31 cellular contexts compared by ENCODE assay signal in genomic region chr10:61139230-61139928, GRCh38.
DNase-seq lines count a peak whose midpoint lies in the region; ATAC-seq, FAIRE-seq and TF ChIP-seq lines count a peak whose summit lies in the region.
"Had no signal": no experiment of that assay in that cellular context is flagged by ENCODE, and none has a peak within 500 bp of the region (broad histone marks: within the 10 kb centered on the region; RNA-seq: fewer than 3 reads in every experiment).

No MANE protein-coding gene starts in this region.

- TF ChIP-seq POLR2A in HepG2 (IDR thresholded peaks at IDR 0.05; ENCODE audit: insufficient read depth in 1 of 2, low read depth in 2 of 2, low read length in 2 of 2) = no peak

- H3K27ac ChIP-seq in HEK293 (ENCODE audit: extremely low read depth, low read depth, low read length) (no peak overlapping the region), HepG2 (ENCODE audit: extremely low read length, insufficient read depth, low read length) (no peak overlapping the region)
- H3K27ac ChIP-seq: colonic mucosa, esophagus squamous epithelium, gastrocnemius medialis, hepatocyte, pancreas, right atrium auricular region had no signal

- H3K36me3 ChIP-seq in HEK293 (ENCODE audit: control insufficient read depth in 2 of 2, insufficient read depth in 1 of 2, low read length in 2 of 2) (no peaks in the 10 kb centered on the region), HepG2 (replicated peaks in 1 of 2; ENCODE audit: control insufficient read depth in 1 of 2, insufficient read depth in 2 of 2, low read length in 2 of 2) (no peaks in the 10 kb centered on the region)
- H3K36me3 ChIP-seq: colonic mucosa, esophagus squamous epithelium, gastrocnemius medialis, pancreas, right atrium auricular region had no signal

- H3K4me1 ChIP-seq in HEK293 (ENCODE audit: control insufficient read depth, insufficient read depth, low read length) (no peaks in the 10 kb centered on the region), HepG2 (ENCODE audit: insufficient read depth, low read length) (peaks cover 28% of the 10 kb centered on the region)
- H3K4me1 ChIP-seq: colonic mucosa, pancreas, right atrium auricular region had no signal

- H2AFZ ChIP-seq in HepG2 (ENCODE audit: low read length) = no peak overlapping the region
- H2AFZ ChIP-seq: hepatocyte had no signal

- POLR2A ChIA-PET in HEK293 (lab: Yijun Ruan, JAX) (no interaction called here), HepG2 (lab: Yijun Ruan, JAX) (no interaction called here)

- TF ChIP-seq EP300 in HepG2 (IDR thresholded peaks at IDR 0.05; ENCODE audit: low read depth in 2 of 2, low read length in 2 of 2) (no peak), HepG2 (CRISPR knock-in tag; IDR thresholded peaks at IDR 0.05; ENCODE audit: borderline replicate concordance) (no peak)

- H3K4me3 ChIP-seq in HEK293 (ENCODE audit: low read depth, low read length) (no peak overlapping the region), HepG2 (replicated peaks in 1 of 3; ENCODE audit: insufficient read depth in 1 of 3, low read depth in 2 of 3, low read length in 3 of 3) (no peak overlapping the region)
- H3K4me3 ChIP-seq: colonic mucosa, esophagus squamous epithelium, gastrocnemius medialis, hepatocyte, pancreas, right atrium auricular region had no signal

- H3K4me2 ChIP-seq in HepG2 (ENCODE audit: low read depth, low read length) = no peak overlapping the region
- H3K4me2 ChIP-seq: hepatocyte had no signal

- TF ChIP-seq CTCF in HEK293 (tag by site-specific recombination; IDR thresholded peaks at IDR 0.05) = no peak
- TF ChIP-seq CTCF in brain (conservative IDR thresholded peaks at IDR 0.05) = no peak
- no peak for TF ChIP-seq CTCF in HepG2 (CRISPR knock-in tag; IDR thresholded peaks at IDR 0.05)
- no peak for TF ChIP-seq CTCF in osteocyte (IDR thresholded peaks at IDR 0.05)

- H3K9me3 Mint-ChIP-seq in brain = peaks cover 0 to 7% (median 3%) of the 10 kb centered on the region in 5 experiments
- peaks cover 8% of the 10 kb centered on the region for H3K9me3 Mint-ChIP-seq in osteocyte (ENCODE audit: unreplicated experiment)
- H3K9me3 Mint-ChIP-seq: activated B cell treated with CpG ODN at 0.5 μM for 24 hours; activated naive CD4-positive, alpha-beta T cell treated with anti-CD3 and anti-CD28 coated beads, Interleukin-2, amount 50 U/mL, for 24 hours; activated T-helper 17 cell treated with anti-CD3 and anti-CD28 coated beads, Interleukin-2, amount 50 U/mL, for 72 hours; immature natural killer cell; stimulated activated naive B cell treated with anti-CD40 and anti-IgM and Interleukin-4, amounts not matched to agents 10 μg/mL and 1 μg/mL and 100 μg/mL, for 72 hours had no signal

- ATAC-seq in HepG2 = no peak
- ATAC-seq in HG02798 (IDR thresholded peaks at IDR 0.05; ENCODE audit: poor library complexity, unreplicated experiment) = no peak
- ATAC-seq in HG02571 (IDR thresholded peaks at IDR 0.05; ENCODE audit: unreplicated experiment) = no peak
- ATAC-seq: activated T-helper 17 cell treated with anti-CD3 and anti-CD28 coated beads, Interleukin-2, amount 50 U/mL, for 72 hours; gastrocnemius medialis; pancreas; stimulated activated naive B cell treated with anti-CD40 and anti-IgM and Interleukin-4, amounts not matched to agents 10 μg/mL and 1 μg/mL and 100 μg/mL, for 72 hours had no signal

- in situ Hi-C loops in HepG2 (cut with HindIII; ENCODE audit: extremely low pct_ligation_motif_present, low pct_unique_long_range_greater_than_20kb) = no loop called here

- DNase-seq in HepG2 (ENCODE audit: low spot score) (no peak), osteocyte (ENCODE audit: extremely low spot score, unreplicated experiment) (no peak), AG08396 (ENCODE audit: low spot score) (no peak)
- no peak for DNase-seq in activated naive CD4-positive, alpha-beta T cell treated with anti-CD3 and anti-CD28 coated beads, Interleukin-2, amount 50 U/mL, for 16 hours
- DNase-seq: activated B cell treated with CpG ODN at 0.5 μM for 24 hours; activated CD4-positive, alpha-beta T cell treated with anti-CD3 and anti-CD28 coated beads, Interleukin-2, amount 50 U/mL, for 4 hours; amygdala; C1 segment of cervical spinal cord; colonic mucosa; COR-L47; DMS53; esophagus squamous epithelium; gastrocnemius medialis; HCEC 1CT; immature natural killer cell; naive B cell; NCI-H1436 treated with DMSO at 0.1 percent for 48 hours; NCI-H510A; NK-92 treated with Interleukin-12 subunit alpha and Interleukin-12 subunit beta, amount 100 ng/mL, for 24 hours; pancreas; SHP77; stimulated activated CD4-positive, alpha-beta T cell treated with anti-CD3 and anti-CD28 coated beads, Interleukin-4, amount 100 ng/mL, for 4 hours; stimulated activated naive B cell treated with anti-CD40 and anti-IgM and Interleukin-4, amounts not matched to agents 10 μg/mL and 1 μg/mL and 100 μg/mL, for 72 hours had no signal

- CTCF ChIA-PET in HEK293 (lab: Yijun Ruan, JAX) (interaction anchor here (0.6 to 1.8 kb wide), 4 partner anchors 23 to 1089 kb away, joined by 3 to 10 read pairs (median 3); no protein-coding TSS in a partner anchor), HepG2 (lab: Yijun Ruan, JAX; ENCODE audit: low intra/inter-chr PET ratio, low total read pairs) (no interaction called here)

- H3K27me3 Mint-ChIP-seq in brain (no peaks in the 10 kb centered on the region), osteocyte (ENCODE audit: unreplicated experiment) (no peaks in the 10 kb centered on the region)
- H3K27me3 Mint-ChIP-seq: stimulated activated naive B cell treated with anti-CD40 and anti-IgM and Interleukin-4, amounts not matched to agents 10 μg/mL and 1 μg/mL and 100 μg/mL, for 72 hours had no signal

- H4K20me1 ChIP-seq in HepG2 (ENCODE audit: insufficient read depth, low read length) = no peaks in the 10 kb centered on the region

- no peak for TF ChIP-seq RAD21 in HepG2 (CRISPR knock-in tag; IDR thresholded peaks at IDR 0.05)

- no peaks in the 10 kb centered on the region for H3K36me3 Mint-ChIP-seq in brain
- no peaks in the 10 kb centered on the region for H3K36me3 Mint-ChIP-seq in osteocyte (ENCODE audit: unreplicated experiment)
- H3K36me3 Mint-ChIP-seq: activated naive CD4-positive, alpha-beta T cell treated with anti-CD3 and anti-CD28 coated beads, Interleukin-2, amount 50 U/mL, for 24 hours; immature natural killer cell; naive B cell; stimulated activated naive B cell treated with anti-CD40 and anti-IgM and Interleukin-4, amounts not matched to agents 10 μg/mL and 1 μg/mL and 100 μg/mL, for 72 hours had no signal

- no peaks in the 10 kb centered on the region for H3K27me3 ChIP-seq in HepG2 (ENCODE audit: control insufficient read depth in 1 of 2, insufficient read depth in 2 of 2, low read length in 2 of 2)
- H3K27me3 ChIP-seq: colonic mucosa, esophagus squamous epithelium, gastrocnemius medialis, hepatocyte, pancreas, right atrium auricular region had no signal

- H3K4me3 Mint-ChIP-seq in brain = peak overlapping the region in 1 of 5 experiments; percentile 2
- peak overlapping the region; percentile 18 for H3K4me3 Mint-ChIP-seq in osteocyte (ENCODE audit: unreplicated experiment)
- H3K4me3 Mint-ChIP-seq: activated B cell treated with CpG ODN at 0.5 μM for 24 hours; activated naive CD4-positive, alpha-beta T cell treated with anti-CD3 and anti-CD28 coated beads, Interleukin-2, amount 50 U/mL, for 24 hours; activated T-helper 17 cell treated with anti-CD3 and anti-CD28 coated beads, Interleukin-2, amount 50 U/mL, for 72 hours; immature natural killer cell; naive B cell; stimulated activated naive B cell treated with anti-CD40 and anti-IgM and Interleukin-4, amounts not matched to agents 10 μg/mL and 1 μg/mL and 100 μg/mL, for 72 hours had no signal

- BruUV-seq in HepG2 (replicated peaks; lab: Mats Ljungman, UMichigan) = no TSS peak

- intact Hi-C loops in HepG2 (cut with micrococcal nuclease; ENCODE audit: unreplicated experiment) = no loop called here

- no peak overlapping the region for H3K9ac ChIP-seq in HepG2 (ENCODE audit: insufficient read depth, low read depth, low read length)

- H3K4me1 Mint-ChIP-seq in brain (peaks cover 22% of the 10 kb centered on the region), osteocyte (ENCODE audit: unreplicated experiment) (peaks cover 42% of the 10 kb centered on the region)
- H3K4me1 Mint-ChIP-seq: activated naive CD4-positive, alpha-beta T cell treated with anti-CD3 and anti-CD28 coated beads, Interleukin-2, amount 50 U/mL, for 24 hours; activated T-helper 17 cell treated with anti-CD3 and anti-CD28 coated beads, Interleukin-2, amount 50 U/mL, for 72 hours; immature natural killer cell had no signal

- H3K27ac Mint-ChIP-seq in brain (peak overlapping the region in 3 of 5 experiments; percentile 4 to 81 (median 39)), osteocyte (ENCODE audit: unreplicated experiment) (peak overlapping the region; percentile 58)
- H3K27ac Mint-ChIP-seq: activated B cell treated with CpG ODN at 0.5 μM for 24 hours; activated naive CD4-positive, alpha-beta T cell treated with anti-CD3 and anti-CD28 coated beads, Interleukin-2, amount 50 U/mL, for 24 hours; activated T-helper 17 cell treated with anti-CD3 and anti-CD28 coated beads, Interleukin-2, amount 50 U/mL, for 72 hours; immature natural killer cell; stimulated activated naive B cell treated with anti-CD40 and anti-IgM and Interleukin-4, amounts not matched to agents 10 μg/mL and 1 μg/mL and 100 μg/mL, for 72 hours had no signal

- 91% methylated on average over 7 of the region's 7 CpGs for WGBS in HepG2 (ENCODE audit: low lambda C conversion rate)

- H3K9me3 ChIP-seq in HEK293 (ENCODE audit: control insufficient read depth, insufficient read depth, low read depth, low read length) (no peaks in the 10 kb centered on the region), HepG2 (ENCODE audit: low read length) (peaks cover 9% of the 10 kb centered on the region; the same call in 1 of the 2 replicates)
- H3K9me3 ChIP-seq: colonic mucosa, esophagus squamous epithelium, gastrocnemius medialis, pancreas, right atrium auricular region had no signal

- no peaks in the 10 kb centered on the region for H3K79me2 ChIP-seq in HepG2 (ENCODE audit: insufficient read depth, low read length)
- H3K79me2 ChIP-seq: hepatocyte had no signal

- FAIRE-seq in HepG2 (lab: Jason Lieb, UNC) = no peak

TF ChIP-seq in HEK293, 187 proteins besides CTCF, POLR2A, EP300 and RAD21 (continues in another document):
- TF ChIP-seq PRDM1 (tag by site-specific recombination; IDR thresholded peaks at IDR 0.05) = peak; percentile 85

TF ChIP-seq in HepG2, 621 proteins besides CTCF, POLR2A, EP300 and RAD21 (continues in another document):
- TF ChIP-seq PLRG1 (conservative IDR thresholded peaks at IDR 0.05) = 0 out of 2 replicates have a peak, but pooled peaks have one; percentile 44
